In genomic region chr19:55654833-55655647, GRCh38 we compare ENCODE assay signal across 1 cellular context.
TF ChIP-seq lines count a peak whose summit lies in the region.

Gene U2AF2 (plus strand): TSS chr19:55655035. CDS start chr19:55655105, 70 bp downstream.

TF ChIP-seq in GM23338, 12 proteins besides CTCF, POLR2A, EP300 and RAD21 (continued from another document):
- TF ChIP-seq ZNF114 (CRISPR knock-in tag; IDR thresholded peaks at IDR 0.05) (no peak), NANOG (IDR thresholded peaks at IDR 0.05; ENCODE audit: borderline replicate concordance) (no peak), CREB1 (CRISPR knock-in tag; IDR thresholded peaks at IDR 0.05; ENCODE audit: low read depth) (peak; percentile 59), ZNF331 (CRISPR knock-in tag; IDR thresholded peaks at IDR 0.05; ENCODE audit: low read depth) (no peak), EZH2phosphoT487 (IDR thresholded peaks at IDR 0.05; ENCODE audit: unreplicated experiment) (no peak), EZH2 (IDR thresholded peaks at IDR 0.05; ENCODE audit: low read depth, unreplicated experiment) (no peak)
- TF ChIP-seq, protein P1, sequence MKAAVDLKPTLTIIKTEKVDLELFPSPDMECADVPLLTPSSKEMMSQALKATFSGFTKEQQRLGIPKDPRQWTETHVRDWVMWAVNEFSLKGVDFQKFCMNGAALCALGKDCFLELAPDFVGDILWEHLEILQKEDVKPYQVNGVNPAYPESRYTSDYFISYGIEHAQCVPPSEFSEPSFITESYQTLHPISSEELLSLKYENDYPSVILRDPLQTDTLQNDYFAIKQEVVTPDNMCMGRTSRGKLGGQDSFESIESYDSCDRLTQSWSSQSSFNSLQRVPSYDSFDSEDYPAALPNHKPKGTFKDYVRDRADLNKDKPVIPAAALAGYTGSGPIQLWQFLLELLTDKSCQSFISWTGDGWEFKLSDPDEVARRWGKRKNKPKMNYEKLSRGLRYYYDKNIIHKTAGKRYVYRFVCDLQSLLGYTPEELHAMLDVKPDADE (IDR thresholded peaks at IDR 0.05), result no peak
